1 cellular context compared by ENCODE assay signal in genomic region chr19:4186087-4186993, GRCh38.
TF ChIP-seq lines count a peak whose summit lies in the region.

No MANE protein-coding gene starts in this region.

TF ChIP-seq in SK-N-SH, 30 proteins besides CTCF, POLR2A, EP300 and RAD21:
- TF ChIP-seq SMC3 (IDR thresholded peaks at IDR 0.05; ENCODE audit: low read depth, low read length) (peak; percentile 54), YY1 (IDR thresholded peaks at IDR 0.05; ENCODE audit: low read depth) (no peak)
